ENCODE assay signal across 2 cellular contexts in the genomic region with DNA sequence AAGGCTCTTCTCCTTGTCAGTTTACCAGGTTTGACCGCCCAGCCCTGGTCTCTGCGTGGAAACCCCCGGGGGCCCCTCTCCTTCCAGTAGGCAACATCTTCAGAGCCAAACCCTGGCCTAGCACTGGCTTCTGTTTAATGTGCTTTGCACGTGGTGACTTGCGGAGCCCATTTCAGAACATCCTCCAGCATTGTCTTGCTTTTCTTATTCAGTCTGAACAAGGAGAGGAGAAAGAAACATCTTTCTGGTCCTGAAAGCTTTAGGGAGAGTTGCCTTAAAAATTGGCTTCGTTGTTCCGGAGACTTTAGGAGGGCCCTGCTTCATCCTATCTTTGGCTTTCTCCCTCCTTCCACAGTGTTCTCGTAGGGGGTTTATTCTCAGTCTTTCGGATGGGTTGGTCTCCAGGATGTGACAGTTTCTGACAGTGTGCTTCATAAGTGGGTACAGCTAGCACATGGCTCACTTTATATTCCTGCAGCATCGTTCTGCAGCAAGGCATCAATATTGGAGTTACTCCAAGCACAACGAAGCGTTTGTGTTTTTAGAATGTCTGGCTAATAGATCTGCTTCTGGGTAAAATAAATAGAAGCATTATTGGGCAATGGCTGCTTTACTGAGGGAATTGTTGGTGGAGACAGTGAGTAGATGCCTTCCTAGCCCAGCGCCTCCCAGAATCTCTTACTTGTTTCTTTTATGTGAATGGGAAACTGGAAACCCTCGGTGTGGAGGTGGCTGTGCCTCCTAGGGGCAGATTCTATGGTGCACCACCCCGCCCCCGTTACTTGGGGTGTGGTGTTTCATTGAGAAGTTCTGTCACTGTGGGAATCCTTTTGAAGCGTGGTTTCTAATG.
A peak's percentile ranks its signal among the peaks of the same experiment; 100 is the strongest.
TF ChIP-seq lines count a peak whose summit lies in the region.

No MANE protein-coding gene starts in this region.

TF ChIP-seq in HCT116, 20 proteins besides CTCF, POLR2A, EP300 and RAD21 (continued from another document):
- 0 out of 2 replicates have a peak, but pooled peaks have one; percentile 28 for TF ChIP-seq CBX3 (IDR thresholded peaks at IDR 0.05; ENCODE audit: low read depth)
TF ChIP-seq in HCT116: peak in this region for 2.

TF ChIP-seq in WTC11, 78 proteins besides CTCF, POLR2A, EP300 and RAD21 (continued from another document):
- TF ChIP-seq, protein P1, sequence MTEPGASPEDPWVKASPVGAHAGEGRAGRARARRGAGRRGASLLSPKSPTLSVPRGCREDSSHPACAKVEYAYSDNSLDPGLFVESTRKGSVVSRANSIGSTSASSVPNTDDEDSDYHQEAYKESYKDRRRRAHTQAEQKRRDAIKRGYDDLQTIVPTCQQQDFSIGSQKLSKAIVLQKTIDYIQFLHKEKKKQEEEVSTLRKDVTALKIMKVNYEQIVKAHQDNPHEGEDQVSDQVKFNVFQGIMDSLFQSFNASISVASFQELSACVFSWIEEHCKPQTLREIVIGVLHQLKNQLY (CRISPR knock-in tag; IDR thresholded peaks at IDR 0.05): no peak
- TF ChIP-seq, protein P2, sequence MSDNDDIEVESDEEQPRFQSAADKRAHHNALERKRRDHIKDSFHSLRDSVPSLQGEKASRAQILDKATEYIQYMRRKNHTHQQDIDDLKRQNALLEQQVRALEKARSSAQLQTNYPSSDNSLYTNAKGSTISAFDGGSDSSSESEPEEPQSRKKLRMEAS (CRISPR knock-in tag; IDR thresholded peaks at IDR 0.05): no peak
- no peak for TF ChIP-seq ETV6 (CRISPR knock-in tag; IDR thresholded peaks at IDR 0.05)
- TF ChIP-seq, protein P3, sequence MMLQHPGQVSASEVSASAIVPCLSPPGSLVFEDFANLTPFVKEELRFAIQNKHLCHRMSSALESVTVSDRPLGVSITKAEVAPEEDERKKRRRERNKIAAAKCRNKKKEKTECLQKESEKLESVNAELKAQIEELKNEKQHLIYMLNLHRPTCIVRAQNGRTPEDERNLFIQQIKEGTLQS (CRISPR knock-in tag; conservative IDR thresholded peaks at IDR 0.05): no peak
- TF ChIP-seq, protein P4, sequence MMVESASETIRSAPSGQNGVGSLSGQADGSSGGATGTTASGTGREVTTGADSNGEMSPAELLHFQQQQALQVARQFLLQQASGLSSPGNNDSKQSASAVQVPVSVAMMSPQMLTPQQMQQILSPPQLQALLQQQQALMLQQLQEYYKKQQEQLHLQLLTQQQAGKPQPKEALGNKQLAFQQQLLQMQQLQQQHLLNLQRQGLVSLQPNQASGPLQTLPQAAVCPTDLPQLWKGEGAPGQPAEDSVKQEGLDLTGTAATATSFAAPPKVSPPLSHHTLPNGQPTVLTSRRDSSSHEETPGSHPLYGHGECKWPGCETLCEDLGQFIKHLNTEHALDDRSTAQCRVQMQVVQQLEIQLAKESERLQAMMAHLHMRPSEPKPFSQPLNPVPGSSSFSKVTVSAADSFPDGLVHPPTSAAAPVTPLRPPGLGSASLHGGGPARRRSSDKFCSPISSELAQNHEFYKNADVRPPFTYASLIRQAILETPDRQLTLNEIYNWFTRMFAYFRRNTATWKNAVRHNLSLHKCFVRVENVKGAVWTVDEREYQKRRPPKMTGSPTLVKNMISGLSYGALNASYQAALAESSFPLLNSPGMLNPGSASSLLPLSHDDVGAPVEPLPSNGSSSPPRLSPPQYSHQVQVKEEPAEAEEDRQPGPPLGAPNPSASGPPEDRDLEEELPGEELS (CRISPR knock-in tag; IDR thresholded peaks at IDR 0.05): no peak
- TF ChIP-seq, protein P5, sequence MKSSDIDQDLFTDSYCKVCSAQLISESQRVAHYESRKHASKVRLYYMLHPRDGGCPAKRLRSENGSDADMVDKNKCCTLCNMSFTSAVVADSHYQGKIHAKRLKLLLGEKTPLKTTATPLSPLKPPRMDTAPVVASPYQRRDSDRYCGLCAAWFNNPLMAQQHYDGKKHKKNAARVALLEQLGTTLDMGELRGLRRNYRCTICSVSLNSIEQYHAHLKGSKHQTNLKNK (CRISPR knock-in tag; IDR thresholded peaks at IDR 0.05): no peak
- TF ChIP-seq, protein P6, sequence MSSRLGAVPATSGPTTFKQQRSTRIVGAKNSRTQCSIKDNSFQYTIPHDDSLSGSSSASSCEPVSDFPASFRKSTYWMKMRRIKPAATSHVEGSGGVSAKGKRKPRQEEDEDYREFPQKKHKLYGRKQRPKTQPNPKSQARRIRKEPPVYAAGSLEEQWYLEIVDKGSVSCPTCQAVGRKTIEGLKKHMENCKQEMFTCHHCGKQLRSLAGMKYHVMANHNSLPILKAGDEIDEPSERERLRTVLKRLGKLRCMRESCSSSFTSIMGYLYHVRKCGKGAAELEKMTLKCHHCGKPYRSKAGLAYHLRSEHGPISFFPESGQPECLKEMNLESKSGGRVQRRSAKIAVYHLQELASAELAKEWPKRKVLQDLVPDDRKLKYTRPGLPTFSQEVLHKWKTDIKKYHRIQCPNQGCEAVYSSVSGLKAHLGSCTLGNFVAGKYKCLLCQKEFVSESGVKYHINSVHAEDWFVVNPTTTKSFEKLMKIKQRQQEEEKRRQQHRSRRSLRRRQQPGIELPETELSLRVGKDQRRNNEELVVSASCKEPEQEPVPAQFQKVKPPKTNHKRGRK (CRISPR knock-in tag; IDR thresholded peaks at IDR 0.05; ENCODE audit: borderline replicate concordance): no peak
- TF ChIP-seq JUN (CRISPR knock-in tag; IDR thresholded peaks at IDR 0.05): no peak
- TF ChIP-seq, protein P7, sequence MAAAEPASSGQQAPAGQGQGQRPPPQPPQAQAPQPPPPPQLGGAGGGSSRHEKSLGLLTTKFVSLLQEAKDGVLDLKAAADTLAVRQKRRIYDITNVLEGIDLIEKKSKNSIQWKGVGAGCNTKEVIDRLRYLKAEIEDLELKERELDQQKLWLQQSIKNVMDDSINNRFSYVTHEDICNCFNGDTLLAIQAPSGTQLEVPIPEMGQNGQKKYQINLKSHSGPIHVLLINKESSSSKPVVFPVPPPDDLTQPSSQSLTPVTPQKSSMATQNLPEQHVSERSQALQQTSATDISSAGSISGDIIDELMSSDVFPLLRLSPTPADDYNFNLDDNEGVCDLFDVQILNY (CRISPR knock-in tag; IDR thresholded peaks at IDR 0.05): no peak
- TF ChIP-seq CREM (CRISPR knock-in tag; IDR thresholded peaks at IDR 0.05): no peak
